18 cellular contexts compared by ENCODE assay signal in genomic region chrX:69279234-69279633, GRCh38.
"Had no signal": no experiment of that assay in that cellular context is flagged by ENCODE, and none has a peak within 500 bp of the region (broad histone marks: within the 10 kb centered on the region; RNA-seq: fewer than 3 reads in every experiment).

No MANE protein-coding gene starts in this region.

- H3K36me3 ChIP-seq: neutrophil, pancreas, right lobe of liver, thoracic aorta, tibial nerve, vagina had no signal

- H3K4me3 ChIP-seq: dorsolateral prefrontal cortex, pancreas, right lobe of liver, thoracic aorta, tibial nerve, vagina had no signal

- H3K27me3 Mint-ChIP-seq: stimulated activated naive CD8-positive, alpha-beta T cell treated with anti-CD3 and anti-CD28 coated beads, Interleukin-15, Interleukin-2, amounts not matched to agents 100 ng/mL and 50 ng/mL, for 24 hours had no signal

- H3K27ac ChIP-seq: dorsolateral prefrontal cortex, neutrophil, pancreas, right lobe of liver, thoracic aorta, tibial nerve, vagina had no signal

- H3K4me1 ChIP-seq: tibial nerve, vagina had no signal

- DNase-seq: dorsolateral prefrontal cortex; effector CD4-positive, alpha-beta T cell; hypothalamus; mammary epithelial cell; naive B cell; pancreas; retina; right lobe of liver; small intestine; stimulated activated CD4-positive, alpha-beta T cell treated with anti-CD3 and anti-CD28 coated beads, Interleukin-15, amount 100 ng/mL, for 24 hours; stimulated activated CD4-positive, alpha-beta T cell treated with anti-CD3 and anti-CD28 coated beads, Interleukin-2, amount 100 ng/mL, for 48 hours; stimulated activated naive B cell treated with anti-CD40 and anti-IgM and Interleukin-4, amounts not matched to agents 10 μg/mL and 1 μg/mL and 100 μg/mL, for 72 hours had no signal

- H3K4me3 Mint-ChIP-seq: naive B cell; natural killer cell treated with Interleukin-12 subunit alpha and Interleukin-12 subunit beta and Interleukin-15 and Interleukin-18, amount 100 ng/mL, for 72 hours; stimulated activated naive B cell treated with anti-CD40 and anti-IgM and Interleukin-4, amounts not matched to agents 10 μg/mL and 1 μg/mL and 100 μg/mL, for 72 hours; stimulated activated naive CD8-positive, alpha-beta T cell treated with anti-CD3 and anti-CD28 coated beads, Interleukin-15, Interleukin-2, amounts not matched to agents 100 ng/mL and 50 ng/mL, for 24 hours had no signal

- H3K9me3 Mint-ChIP-seq: natural killer cell treated with Interleukin-12 subunit alpha and Interleukin-12 subunit beta and Interleukin-15 and Interleukin-18, amount 100 ng/mL, for 72 hours; stimulated activated naive B cell treated with anti-CD40 and anti-IgM and Interleukin-4, amounts not matched to agents 10 μg/mL and 1 μg/mL and 100 μg/mL, for 72 hours; stimulated activated naive CD8-positive, alpha-beta T cell treated with anti-CD3 and anti-CD28 coated beads, Interleukin-15, Interleukin-2, amounts not matched to agents 100 ng/mL and 50 ng/mL, for 24 hours had no signal

- H3K36me3 Mint-ChIP-seq: naive B cell; natural killer cell treated with Interleukin-12 subunit alpha and Interleukin-12 subunit beta and Interleukin-15 and Interleukin-18, amount 100 ng/mL, for 72 hours; stimulated activated naive B cell treated with anti-CD40 and anti-IgM and Interleukin-4, amounts not matched to agents 10 μg/mL and 1 μg/mL and 100 μg/mL, for 72 hours had no signal

- ATAC-seq: natural killer cell treated with Interleukin-12 subunit alpha and Interleukin-12 subunit beta and Interleukin-15 and Interleukin-18, amount 100 ng/mL, for 72 hours; pancreas; right lobe of liver; stimulated activated naive B cell treated with anti-CD40 and anti-IgM and Interleukin-4, amounts not matched to agents 10 μg/mL and 1 μg/mL and 100 μg/mL, for 72 hours had no signal

- H3K9me3 ChIP-seq: neutrophil, pancreas, right lobe of liver, thoracic aorta, tibial nerve, vagina had no signal

- H3K4me1 Mint-ChIP-seq: naive B cell; stimulated activated naive B cell treated with anti-CD40 and anti-IgM and Interleukin-4, amounts not matched to agents 10 μg/mL and 1 μg/mL and 100 μg/mL, for 72 hours had no signal

- H3K27ac Mint-ChIP-seq: natural killer cell treated with Interleukin-12 subunit alpha and Interleukin-12 subunit beta and Interleukin-15 and Interleukin-18, amount 100 ng/mL, for 72 hours; stimulated activated naive B cell treated with anti-CD40 and anti-IgM and Interleukin-4, amounts not matched to agents 10 μg/mL and 1 μg/mL and 100 μg/mL, for 72 hours; stimulated activated naive CD8-positive, alpha-beta T cell treated with anti-CD3 and anti-CD28 coated beads, Interleukin-15, Interleukin-2, amounts not matched to agents 100 ng/mL and 50 ng/mL, for 24 hours had no signal

- H3K27me3 ChIP-seq: neutrophil, right lobe of liver, vagina had no signal
